Comparison of ENCODE assay signal across 8 cellular contexts in the genomic region with DNA sequence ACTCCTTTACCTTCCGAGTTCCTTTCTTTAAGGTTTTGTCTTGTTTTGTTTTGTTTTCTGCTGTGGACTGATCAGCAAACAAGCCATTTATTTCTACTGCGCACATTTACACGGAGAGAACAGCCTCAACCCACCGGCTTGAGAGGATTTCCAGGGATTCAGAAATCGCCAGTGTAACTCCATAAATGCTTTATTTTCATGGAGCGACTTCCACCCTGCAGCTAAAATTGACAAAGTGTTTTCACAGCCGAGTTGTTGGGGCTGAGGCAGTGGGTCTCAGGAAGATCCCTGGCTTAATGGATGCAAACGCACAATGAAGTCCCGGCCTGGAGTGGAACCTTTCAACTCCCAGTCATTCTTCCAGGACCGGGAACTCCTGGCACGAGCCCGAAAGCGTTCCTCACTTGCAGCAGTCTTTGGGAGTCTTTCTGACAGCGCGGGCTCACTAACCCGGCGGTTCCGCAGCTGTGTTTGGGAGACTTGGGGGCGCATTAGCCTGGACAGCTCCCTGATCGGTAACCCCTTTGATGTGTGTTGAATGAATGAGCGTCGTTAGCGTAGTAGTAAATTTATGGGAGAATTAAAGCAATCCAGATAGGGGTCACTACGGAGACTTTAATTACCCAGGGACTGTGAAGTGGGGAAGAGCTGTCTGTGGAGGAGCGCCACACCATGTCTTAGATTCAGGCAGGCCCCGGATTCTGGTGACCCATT. TPM values are rescaled to one million over a fixed set of nuclear protein-coding genes. Genes with fewer than 3 reads are reported as not detected.
DNase-seq lines count a peak whose midpoint lies in the region; ATAC-seq, FAIRE-seq and TF ChIP-seq lines count a peak whose summit lies in the region.

No MANE protein-coding gene starts in this region.

- H3K4me2 ChIP-seq in neuronal stem cell (ENCODE audit: insufficient read depth, low read length, poor library complexity, severe bottlenecking) = peak overlapping the region; percentile 99

- no peak for DNase-seq in activated T-cell treated with anti-CD3 and anti-CD28 coated beads, Interleukin-2, amount 50 U/mL, for 72 hours
- DNase-seq in activated T-cell treated with anti-CD3 and anti-CD28 coated beads, Interleukin-2, amount 50 U/mL, for 48 hours = no peak
- DNase-seq in RWPE2 (ENCODE audit: low spot score) (no peak), fibroblast of pulmonary artery (ENCODE audit: low read depth) (peak; percentile 7), neuronal stem cell (ENCODE audit: low spot score) (peak; percentile 70), GM19239 (ENCODE audit: insufficient read length, low spot score) (no peak), AG08395 (ENCODE audit: low spot score) (no peak), urothelium cell line (ENCODE audit: low spot score) (no peak)

- H3K4me3 ChIP-seq in RWPE2 (ENCODE audit: severe bottlenecking) (peak overlapping the region; percentile 28), fibroblast of pulmonary artery (replicated peaks; ENCODE audit: low read depth, low read length) (peak overlapping the region; percentile 3), neuronal stem cell (ENCODE audit: low read length in 2 of 2) (peak overlapping the region; percentile 46 to 81)

- peaks cover 19% of the 10 kb centered on the region for H3K4me1 Mint-ChIP-seq in activated T-cell treated with anti-CD3 and anti-CD28 coated beads, Interleukin-2, amount 50 U/mL, for 72 hours (ENCODE audit: low read depth)

- H3K27ac Mint-ChIP-seq in activated T-cell treated with anti-CD3 and anti-CD28 coated beads, Interleukin-2, amount 50 U/mL, for 72 hours = no peak overlapping the region

- no peaks in the 10 kb centered on the region for H3K79me1 ChIP-seq in neuronal stem cell (ENCODE audit: low read depth, low read length)

- H2BK12ac ChIP-seq in neuronal stem cell (ENCODE audit: low read length) = no peak overlapping the region

- no peak overlapping the region for H3K27ac ChIP-seq in RWPE2 (ENCODE audit: poor library complexity, severe bottlenecking)
- no peak overlapping the region for H3K27ac ChIP-seq in neuronal stem cell (replicated peaks; ENCODE audit: low read length)

- no peak overlapping the region for H2BK15ac ChIP-seq in neuronal stem cell (ENCODE audit: low read length)

- peaks cover 0 to 6% of the 10 kb centered on the region in 2 donors for H3K36me3 Mint-ChIP-seq in activated T-cell treated with anti-CD3 and anti-CD28 coated beads, Interleukin-2, amount 50 U/mL, for 72 hours (ENCODE audit: insufficient read depth in 2 of 2)

- TF ChIP-seq CTCF in RWPE2 (IDR thresholded peaks at IDR 0.05; ENCODE audit: poor library complexity, severe bottlenecking) (no peak), fibroblast of pulmonary artery (IDR thresholded peaks at IDR 0.05; ENCODE audit: low read length, missing control alignments) (no peak)

- H2BK5ac ChIP-seq in neuronal stem cell (ENCODE audit: low read length) = no peak overlapping the region

- ATAC-seq in activated T-cell treated with anti-CD3 and anti-CD28 coated beads, Interleukin-2, amount 50 U/mL, for 72 hours (replicated peaks in 1 of 2) = no peak
- ATAC-seq in RWPE2 (ENCODE audit: low read depth) = peak; percentile 21; the same call in 1 of the 3 replicates

- peaks cover 75% of the 10 kb centered on the region for H3K27me3 Mint-ChIP-seq in activated T-cell treated with anti-CD3 and anti-CD28 coated beads, Interleukin-2, amount 50 U/mL, for 72 hours (ENCODE audit: low read depth)

- H3K4ac ChIP-seq in neuronal stem cell (ENCODE audit: low read length) = no peak overlapping the region

- H4K8ac ChIP-seq in neuronal stem cell (ENCODE audit: low read depth, low read length) = no peak overlapping the region

- H3K23ac ChIP-seq in neuronal stem cell (ENCODE audit: low read depth, low read length, poor library complexity) = no peak overlapping the region

- no peaks in the 10 kb centered on the region for H3K36me3 ChIP-seq in RWPE2 (ENCODE audit: low read depth)
- no peaks in the 10 kb centered on the region for H3K36me3 ChIP-seq in neuronal stem cell (replicated peaks in 1 of 2; ENCODE audit: control insufficient read depth in 2 of 2, insufficient read depth in 2 of 2, low read length in 2 of 2)

- FAIRE-seq in GM19239 (lab: Jason Lieb, UNC) = no peak
- no peak for FAIRE-seq in urothelium cell line (lab: Jason Lieb, UNC)

- peak overlapping the region; percentile 61 to 66 for H3K4me3 Mint-ChIP-seq in activated T-cell treated with anti-CD3 and anti-CD28 coated beads, Interleukin-2, amount 50 U/mL, for 72 hours

- H2AK5ac ChIP-seq in neuronal stem cell (ENCODE audit: low read depth, low read length) = no peak overlapping the region

- no peak overlapping the region for H4K91ac ChIP-seq in neuronal stem cell (ENCODE audit: low read depth, low read length, poor library complexity)

- H3K9ac ChIP-seq in neuronal stem cell (ENCODE audit: low read depth, low read length, poor library complexity) = no peak overlapping the region

- no peak overlapping the region for H3K14ac ChIP-seq in neuronal stem cell (ENCODE audit: low read length)

- H3K9me3 ChIP-seq in RWPE2 (ENCODE audit: severe bottlenecking) (no peaks in the 10 kb centered on the region), neuronal stem cell (replicated peaks in 1 of 2; ENCODE audit: control insufficient read depth in 2 of 2, insufficient read depth in 1 of 2, low read depth in 1 of 2, low read length in 2 of 2) (peaks cover 0 to 2% of the 10 kb centered on the region in 2 donors)

- no peak overlapping the region for H2BK120ac ChIP-seq in neuronal stem cell (ENCODE audit: low read depth, low read length)

- no CpG with 5 or more reads among the region's 26 CpGs for WGBS in neuronal stem cell (ENCODE audit: extremely low coverage in 2 of 2, insufficient read length in 2 of 2, insufficient replicate concordance in 1 of 2), 2 donors

- H3K9me3 Mint-ChIP-seq in activated T-cell treated with anti-CD3 and anti-CD28 coated beads, Interleukin-2, amount 50 U/mL, for 72 hours = peaks cover 3 to 5% of the 10 kb centered on the region in 2 donors

- H3K4me1 ChIP-seq in RWPE2 (ENCODE audit: insufficient read depth, poor library complexity, severe bottlenecking) = no peaks in the 10 kb centered on the region
- peaks cover 0 to 8% of the 10 kb centered on the region in 2 donors for H3K4me1 ChIP-seq in neuronal stem cell (ENCODE audit: control insufficient read depth in 2 of 2, insufficient read depth in 1 of 2, low read depth in 1 of 2, low read length in 2 of 2)

- H3K27me3 ChIP-seq in RWPE2 (ENCODE audit: insufficient read depth, poor library complexity, severe bottlenecking) (peaks cover 54% of the 10 kb centered on the region), neuronal stem cell (ENCODE audit: control insufficient read depth in 3 of 3, insufficient read depth in 3 of 3, low read depth in 1 of 3, low read length in 3 of 3) (peaks cover 18 to 61% (median 25%) of the 10 kb centered on the region in 3 experiments)

- H2AFZ ChIP-seq in neuronal stem cell (ENCODE audit: low read length) = peak overlapping the region; percentile 87

- no peak overlapping the region for H3K18ac ChIP-seq in neuronal stem cell (ENCODE audit: low read length)

RNA-seq across cellular contexts. Expression of a gene that starts 0.8 kb away (rescaled TPM):
- total RNA-seq in activated T-cell treated with anti-CD3 and anti-CD28 coated beads, Interleukin-2, amount 50 U/mL, for 72 hours = not detected
- 0.11 TPM for polyA plus RNA-seq in neuronal stem cell (2013, experiment 1 of 2)
- 0.12 TPM for polyA plus RNA-seq in neuronal stem cell (2013, experiment 2 of 2)

Comparison
In these comparisons a context has a peak if more than half of its experiments do, and no peak if none do; other contexts are left out.
1. DNase-seq: peak in fibroblast of pulmonary artery (single experiment) and neuronal stem cell (single experiment); none in activated T-cell treated with anti-CD3 and anti-CD28 coated beads, Interleukin-2, amount 50 U/mL, for 72 hours (0 of 2), activated T-cell treated with anti-CD3 and anti-CD28 coated beads, Interleukin-2, amount 50 U/mL, for 48 hours (0 of 2), RWPE2 (single experiment), GM19239 (single experiment), AG08395 (single experiment) and urothelium cell line (single experiment).
2. H3K4me3 ChIP-seq: peak in every context shown above with its lines; median percentile 64 in neuronal stem cell; 28 in RWPE2; 3 in fibroblast of pulmonary artery.